ENCODE assay signal across 1 cellular context in genomic region chr17:48860034-48860433, GRCh38.
TF ChIP-seq lines count a peak whose summit lies in the region.

No MANE protein-coding gene starts in this region.

TF ChIP-seq in WTC11, 78 proteins besides CTCF, POLR2A, EP300 and RAD21 (continued from another document):
- TF ChIP-seq CDX4 (CRISPR knock-in tag; IDR thresholded peaks at IDR 0.05; ENCODE audit: borderline replicate concordance) (no peak), EMX1 (CRISPR knock-in tag; IDR thresholded peaks at IDR 0.05) (no peak), CBFB (CRISPR knock-in tag; IDR thresholded peaks at IDR 0.05; ENCODE audit: low read depth) (no peak), MXD4 (CRISPR knock-in tag; IDR thresholded peaks at IDR 0.05; ENCODE audit: borderline replicate concordance) (no peak), ZNF263 (CRISPR knock-in tag; IDR thresholded peaks at IDR 0.05; ENCODE audit: low read depth) (no peak), ZNF423 (CRISPR knock-in tag; IDR thresholded peaks at IDR 0.05) (no peak), SMAD4 (CRISPR knock-in tag; IDR thresholded peaks at IDR 0.05) (no peak), ZNF232 (CRISPR knock-in tag; IDR thresholded peaks at IDR 0.05) (no peak), OVOL2 (CRISPR knock-in tag; IDR thresholded peaks at IDR 0.05; ENCODE audit: borderline replicate concordance) (no peak), RORB (CRISPR knock-in tag; IDR thresholded peaks at IDR 0.05) (no peak), ZMAT4 (CRISPR knock-in tag; IDR thresholded peaks at IDR 0.05) (no peak), ERG (CRISPR knock-in tag; IDR thresholded peaks at IDR 0.05) (no peak), SP1 (CRISPR knock-in tag; conservative IDR thresholded peaks at IDR 0.05) (no peak), ZNF416 (CRISPR knock-in tag; IDR thresholded peaks at IDR 0.05) (no peak), ZNF317 (CRISPR knock-in tag; IDR thresholded peaks at IDR 0.05; ENCODE audit: borderline replicate concordance, low read depth) (no peak)
- TF ChIP-seq, protein P1, sequence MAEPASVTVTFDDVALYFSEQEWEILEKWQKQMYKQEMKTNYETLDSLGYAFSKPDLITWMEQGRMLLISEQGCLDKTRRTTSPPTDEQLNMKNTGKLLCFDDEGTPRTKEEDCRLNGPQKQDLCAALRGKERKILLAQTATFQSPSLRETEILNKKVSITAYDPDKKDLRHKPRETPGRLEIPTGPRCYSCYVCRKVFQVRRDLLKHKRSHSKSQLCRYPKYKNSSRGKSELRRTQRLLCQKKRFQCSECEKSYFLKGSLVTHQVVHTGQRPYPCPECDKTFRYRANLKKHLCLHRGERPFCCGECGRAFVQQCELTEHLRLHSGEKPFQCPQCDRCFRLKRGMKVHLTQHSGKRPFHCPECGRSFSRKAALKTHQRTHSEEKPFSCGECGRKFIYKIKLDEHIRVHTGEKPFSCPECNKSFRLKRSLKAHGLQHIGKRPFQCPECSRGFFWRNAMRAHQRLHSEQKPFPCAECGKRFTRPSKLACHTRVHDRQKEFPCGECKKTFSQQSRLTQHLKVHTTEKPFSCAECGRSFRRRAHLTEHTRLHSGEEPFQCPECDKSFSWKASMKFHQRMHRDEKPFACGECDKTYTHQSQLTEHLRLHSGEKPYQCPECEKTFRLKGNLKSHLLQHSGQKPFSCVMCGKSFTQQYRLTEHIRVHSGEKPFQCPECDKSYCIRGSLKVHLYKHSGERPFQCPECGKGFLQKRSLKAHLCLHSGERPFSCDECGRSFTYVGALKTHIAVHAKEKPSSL (CRISPR knock-in tag; conservative IDR thresholded peaks at IDR 0.05): no peak
- TF ChIP-seq, protein P2, sequence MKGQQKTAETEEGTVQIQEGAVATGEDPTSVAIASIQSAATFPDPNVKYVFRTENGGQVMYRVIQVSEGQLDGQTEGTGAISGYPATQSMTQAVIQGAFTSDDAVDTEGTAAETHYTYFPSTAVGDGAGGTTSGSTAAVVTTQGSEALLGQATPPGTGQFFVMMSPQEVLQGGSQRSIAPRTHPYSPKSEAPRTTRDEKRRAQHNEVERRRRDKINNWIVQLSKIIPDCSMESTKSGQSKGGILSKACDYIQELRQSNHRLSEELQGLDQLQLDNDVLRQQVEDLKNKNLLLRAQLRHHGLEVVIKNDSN (CRISPR knock-in tag; IDR thresholded peaks at IDR 0.05): no peak
TF ChIP-seq in WTC11: peak in this region for 0.
